In genomic region chr12:57049890-57050289, GRCh38 we compare ENCODE assay signal across 1 cellular context.
A peak's percentile ranks its signal among the peaks of the same experiment; 100 is the strongest.
TF ChIP-seq lines count a peak whose summit lies in the region.

TSS of gene MYO1A (minus strand) at chr12:57050129. CDS start at chr12:57048323, 1,806 bp downstream.

TF ChIP-seq in HepG2, 621 proteins besides CTCF, POLR2A, EP300 and RAD21 (continued from another document and continues in another):
- TF ChIP-seq ZXDC (CRISPR knock-in tag; IDR thresholded peaks at IDR 0.05) (no peak), ARID5B (CRISPR knock-in tag; IDR thresholded peaks at IDR 0.05) (0 out of 2 replicates have a peak, but pooled peaks have one; percentile 14), FOXC1 (CRISPR knock-in tag; IDR thresholded peaks at IDR 0.05; ENCODE audit: borderline replicate concordance) (peak; percentile 50; the same call in 1 of the 2 replicates), ETS1 (CRISPR knock-in tag; IDR thresholded peaks at IDR 0.05) (no peak), TBX2 (CRISPR knock-in tag; IDR thresholded peaks at IDR 0.05; ENCODE audit: borderline replicate concordance) (0 out of 2 replicates have a peak, but pooled peaks have one; percentile 21), FOXP4 (CRISPR knock-in tag; IDR thresholded peaks at IDR 0.05) (no peak), RERE (CRISPR knock-in tag; IDR thresholded peaks at IDR 0.05; ENCODE audit: low read depth) (no peak), KLF15 (CRISPR knock-in tag; IDR thresholded peaks at IDR 0.05; ENCODE audit: borderline replicate concordance) (no peak), NFYB (CRISPR knock-in tag; IDR thresholded peaks at IDR 0.05) (no peak), KAT8 (CRISPR knock-in tag; IDR thresholded peaks at IDR 0.05) (peak; percentile 30; the same call in 1 of the 2 replicates), ZNF430 (CRISPR knock-in tag; IDR thresholded peaks at IDR 0.05) (0 out of 2 replicates have a peak, but pooled peaks have one; percentile 32), ZNF788 (CRISPR knock-in tag; IDR thresholded peaks at IDR 0.05; ENCODE audit: borderline replicate concordance) (0 out of 2 replicates have a peak, but pooled peaks have one; percentile 30), ARNT2 (CRISPR knock-in tag; IDR thresholded peaks at IDR 0.05; ENCODE audit: low read depth) (no peak), CHD2 (IDR thresholded peaks at IDR 0.05; ENCODE audit: low read depth, low read length) (no peak), KDM6A (CRISPR knock-in tag; IDR thresholded peaks at IDR 0.05; ENCODE audit: low read depth) (no peak), ZNF790 (CRISPR knock-in tag; IDR thresholded peaks at IDR 0.05; ENCODE audit: borderline replicate concordance) (no peak), ATF7-NPFF (CRISPR knock-in tag; IDR thresholded peaks at IDR 0.05; ENCODE audit: low read depth) (no peak), ZBTB44 (CRISPR knock-in tag; IDR thresholded peaks at IDR 0.05) (0 out of 2 replicates have a peak, but pooled peaks have one; percentile 39), DMTF1 (CRISPR knock-in tag; IDR thresholded peaks at IDR 0.05) (no peak), KDM2A (CRISPR knock-in tag; IDR thresholded peaks at IDR 0.05; ENCODE audit: borderline replicate concordance, low read depth) (no peak), ZMYM4 (CRISPR knock-in tag; IDR thresholded peaks at IDR 0.05) (0 out of 2 replicates have a peak, but pooled peaks have one; percentile 39), ZNF607 (CRISPR knock-in tag; IDR thresholded peaks at IDR 0.05; ENCODE audit: borderline replicate concordance) (no peak), SIX4 (CRISPR knock-in tag; IDR thresholded peaks at IDR 0.05) (0 out of 2 replicates have a peak, but pooled peaks have one; percentile 25), ZNF619 (CRISPR knock-in tag; IDR thresholded peaks at IDR 0.05) (no peak), IRF2 (CRISPR knock-in tag; IDR thresholded peaks at IDR 0.05) (0 out of 2 replicates have a peak, but pooled peaks have one; percentile 34), GATAD2A (CRISPR knock-in tag; IDR thresholded peaks at IDR 0.05) (peak; percentile 48), BCL6 (CRISPR knock-in tag; IDR thresholded peaks at IDR 0.05) (0 out of 2 replicates have a peak, but pooled peaks have one; percentile 20), ZNF512 (CRISPR knock-in tag; IDR thresholded peaks at IDR 0.05) (no peak), ETV6 (CRISPR knock-in tag; conservative IDR thresholded peaks at IDR 0.05) (0 out of 2 replicates have a peak, but pooled peaks have one; percentile 33)
